In genomic region chr13:45310341-45311138, GRCh38 we compare ENCODE assay signal across 8 cellular contexts. TPM values are rescaled to one million over a fixed set of nuclear protein-coding genes. Genes with fewer than 3 reads are reported as not detected.
DNase-seq lines count a peak whose midpoint lies in the region; ATAC-seq and TF ChIP-seq lines count a peak whose summit lies in the region.

No MANE protein-coding gene starts in this region.

- intact Hi-C loops in Calu3 (cut with micrococcal nuclease; ENCODE audit: unreplicated experiment), result no loop called here
- intact Hi-C loops in MCF 10A (cut with micrococcal nuclease), result no loop called here
- intact Hi-C loops in posterior cingulate gyrus (cut with DNase I), result loop anchor here (2.0 to 5.0 kb wide), 2 partner anchors 116 to 338 kb away; no protein-coding TSS in a partner anchor

- peak; percentile 14 for ATAC-seq in HG03354 (IDR thresholded peaks at IDR 0.05; ENCODE audit: poor library complexity, severe bottlenecking, unreplicated experiment)
- ATAC-seq in natural killer cell treated with Interleukin-12 subunit alpha and Interleukin-12 subunit beta and Interleukin-15 and Interleukin-18, amount 100 ng/mL, for 72 hours, result no peak

- H3K36me3 Mint-ChIP-seq in Calu3 (ENCODE audit: insufficient read depth, unreplicated experiment) (peaks cover 5% of the 10 kb centered on the region), MCF 10A (ENCODE audit: insufficient read depth, unreplicated experiment) (no peaks in the 10 kb centered on the region)
- no peaks in the 10 kb centered on the region for H3K36me3 Mint-ChIP-seq in natural killer cell treated with Interleukin-12 subunit alpha and Interleukin-12 subunit beta and Interleukin-15 and Interleukin-18, amount 100 ng/mL, for 72 hours

- BruUV-seq in Calu3 (replicated peaks; lab: Mats Ljungman, UMichigan), result no TSS peak
- no TSS peak for BruUV-seq in MCF 10A (replicated peaks; lab: Mats Ljungman, UMichigan)

- POLR2A ChIA-PET in MCF 10A (lab: Yijun Ruan, JAX), result interaction anchor here (1.0 to 3.6 kb wide), 3 partner anchors 24 to 263 kb away, joined by 3 to 14 read pairs (median 8); partner anchors contain the start of gene TPT1

- no peak for DNase-seq in Calu3
- DNase-seq in MCF 10A (ENCODE audit: unreplicated experiment), result no peak
- DNase-seq in natural killer cell treated with Interleukin-12 subunit alpha and Interleukin-12 subunit beta and Interleukin-15 and Interleukin-18, amount 100 ng/mL, for 72 hours (ENCODE audit: low spot score), result no peak
- DNase-seq in islet precursor cell, result no peak
- DNase-seq in posterior cingulate gyrus, result no peak
- DNase-seq in CD1c-positive myeloid dendritic cell (ENCODE audit: extremely low spot score), result no peak
- DNase-seq in NOMO-1 treated with dmso at 0.1 percent for 144 hours (lab: John Stamatoyannopoulos, UW; ENCODE audit: unreplicated experiment), result no peak

- H3K27ac Mint-ChIP-seq in Calu3 (ENCODE audit: unreplicated experiment) (no peak overlapping the region), MCF 10A (ENCODE audit: low read depth, unreplicated experiment) (no peak overlapping the region)
- peak overlapping the region in 1 of 2 donors; percentile 69 for H3K27ac Mint-ChIP-seq in natural killer cell treated with Interleukin-12 subunit alpha and Interleukin-12 subunit beta and Interleukin-15 and Interleukin-18, amount 100 ng/mL, for 72 hours

- H3K9me3 Mint-ChIP-seq in Calu3 (ENCODE audit: low read depth, unreplicated experiment) (no peaks in the 10 kb centered on the region), MCF 10A (ENCODE audit: unreplicated experiment) (no peaks in the 10 kb centered on the region)
- no peaks in the 10 kb centered on the region for H3K9me3 Mint-ChIP-seq in natural killer cell treated with Interleukin-12 subunit alpha and Interleukin-12 subunit beta and Interleukin-15 and Interleukin-18, amount 100 ng/mL, for 72 hours

- peaks cover 10% of the 10 kb centered on the region for H3K4me1 Mint-ChIP-seq in Calu3 (ENCODE audit: low read depth, unreplicated experiment)
- peaks cover 10% of the 10 kb centered on the region for H3K4me1 Mint-ChIP-seq in MCF 10A (ENCODE audit: insufficient read depth, unreplicated experiment)
- H3K4me1 Mint-ChIP-seq in natural killer cell treated with Interleukin-12 subunit alpha and Interleukin-12 subunit beta and Interleukin-15 and Interleukin-18, amount 100 ng/mL, for 72 hours (ENCODE audit: low read depth in 2 of 2), result peaks cover 17 to 18% of the 10 kb centered on the region in 2 donors

- H3K27me3 Mint-ChIP-seq in Calu3 (ENCODE audit: unreplicated experiment) (no peaks in the 10 kb centered on the region), MCF 10A (ENCODE audit: insufficient read depth, unreplicated experiment) (no peaks in the 10 kb centered on the region)
- H3K27me3 Mint-ChIP-seq in natural killer cell treated with Interleukin-12 subunit alpha and Interleukin-12 subunit beta and Interleukin-15 and Interleukin-18, amount 100 ng/mL, for 72 hours, result peaks cover 6 to 7% of the 10 kb centered on the region in 2 donors

- no peak for TF ChIP-seq CTCF in Calu3 (IDR thresholded peaks at IDR 0.05; ENCODE audit: unreplicated experiment)
- TF ChIP-seq CTCF in MCF 10A (IDR thresholded peaks at IDR 0.05; ENCODE audit: unreplicated experiment), result no peak

- H3K4me3 Mint-ChIP-seq in Calu3 (ENCODE audit: low read depth, unreplicated experiment) (peak overlapping the region; percentile 68), MCF 10A (ENCODE audit: unreplicated experiment) (peak overlapping the region; percentile 6)
- H3K4me3 Mint-ChIP-seq in natural killer cell treated with Interleukin-12 subunit alpha and Interleukin-12 subunit beta and Interleukin-15 and Interleukin-18, amount 100 ng/mL, for 72 hours, result peak overlapping the region; percentile 80

- CTCF ChIA-PET in Calu3 (lab: Charles Lee) (interaction anchor here (0.6 kb wide), 1 partner anchor 520 kb away, joined by 4 read pairs; no protein-coding TSS in a partner anchor), MCF 10A (lab: Yijun Ruan, JAX) (interaction anchor here (0.5 to 6.6 kb wide), 15 partner anchors 13 to 340 kb away, joined by 3 to 68 read pairs (median 3); partner anchors contain the start of gene TPT1)

RNA-seq across cellular contexts. Expression of gene TPT1, which starts 30.4 kb away (rescaled TPM):
- total RNA-seq in Calu3 (2022), result 1,364 and 1,652 TPM in 2 replicates
- 4,896 and 5,827 TPM in 2 replicates for total RNA-seq in MCF 10A (2022)
- 1,000 to 10,000 TPM; 1,832 to 3,365 TPM for total RNA-seq in natural killer cell treated with Interleukin-12 subunit alpha and Interleukin-12 subunit beta and Interleukin-15 and Interleukin-18, amount 100 ng/mL, for 72 hours

Comparison
In these comparisons a context has a peak if more than half of its experiments do, and no peak if none do; other contexts are left out.
1. H3K4me3 Mint-ChIP-seq: peak in every context shown above with its lines; median percentile 80 in natural killer cell treated with Interleukin-12 subunit alpha and Interleukin-12 subunit beta and Interleukin-15 and Interleukin-18, amount 100 ng/mL, for 72 hours; 68 in Calu3; 6 in MCF 10A.